30 cellular contexts compared by ENCODE assay signal in genomic region chr1:156809281-156809680, GRCh38. TPM values are rescaled to one million over a fixed set of nuclear protein-coding genes. Genes with fewer than 3 reads are reported as not detected.
DNase-seq lines count a peak whose midpoint lies in the region; ATAC-seq and TF ChIP-seq lines count a peak whose summit lies in the region.
"Had no signal": no experiment of that assay in that cellular context is flagged by ENCODE, and none has a peak within 500 bp of the region (broad histone marks: within the 10 kb centered on the region; RNA-seq: fewer than 3 reads in every experiment).

No MANE protein-coding gene starts in this region.

- H3K9me3 Mint-ChIP-seq in activated CD8-positive, alpha-beta memory T cell treated with anti-CD3 and anti-CD28 coated beads, Interleukin-2, amount 10 ng/mL, durations not matched to agents 7 days and 5 days (ENCODE audit: low read depth): no peaks in the 10 kb centered on the region
- no peaks in the 10 kb centered on the region for H3K9me3 Mint-ChIP-seq in activated naive CD8-positive, alpha-beta T cell treated with anti-CD3 and anti-CD28 coated beads for 36 hours
- no peaks in the 10 kb centered on the region for H3K9me3 Mint-ChIP-seq in HFFc6
- H3K9me3 Mint-ChIP-seq: GM23338, mesothelial cell of epicardium, nephron had no signal

- H4K91ac ChIP-seq in neuronal stem cell (ENCODE audit: low read depth, low read length, poor library complexity): no peak overlapping the region

- H3K9me3 ChIP-seq in neuronal stem cell (replicated peaks in 1 of 2; ENCODE audit: control insufficient read depth in 2 of 2, insufficient read depth in 1 of 2, low read depth in 1 of 2, low read length in 2 of 2): no peaks in the 10 kb centered on the region
- H3K9me3 ChIP-seq: BLaER1, left lung, right lobe of liver had no signal

- no peak for ATAC-seq in activated CD8-positive, alpha-beta memory T cell treated with anti-CD3 and anti-CD28 coated beads, Interleukin-2, amount 10 ng/mL, durations not matched to agents 7 days and 5 days
- ATAC-seq in GM19463 (IDR thresholded peaks at IDR 0.05; ENCODE audit: unreplicated experiment): no peak
- ATAC-seq: GM23338, HepG2, left lung, right lobe of liver had no signal

- no peak for DNase-seq in activated CD8-positive, alpha-beta memory T cell treated with anti-CD3 and anti-CD28 coated beads, Interleukin-2, amount 10 ng/mL, durations not matched to agents 7 days and 5 days
- no peak for DNase-seq in activated CD8-positive, alpha-beta memory T cell treated with anti-CD3 and anti-CD28 coated beads, Interleukin-2, amount 50 U/mL, for 48 hours
- DNase-seq in NCI-H82 (lab: John Stamatoyannopoulos, UW) (peak; percentile 91), neuronal stem cell (ENCODE audit: low spot score) (no peak), ureter (ENCODE audit: low spot score) (no peak), HFFc6 (no peak)
- no peak for DNase-seq in activated naive CD8-positive, alpha-beta T cell treated with anti-CD3 and anti-CD28 coated beads for 36 hours
- DNase-seq: ACHN, activated gamma-delta T cell, Calu3, dermis blood vessel endothelial cell, left lung, NCI-H1048, NCI-H187 treated with DMSO at 0.1 percent for 48 hours, NCI-H226, PC-9, right lobe of liver, SHP77 treated with DMSO at 0.1 percent for 48 hours, substantia nigra had no signal

- H2AK5ac ChIP-seq in neuronal stem cell (ENCODE audit: low read depth, low read length): no peak overlapping the region

- no peak overlapping the region for H3K4me3 Mint-ChIP-seq in activated CD8-positive, alpha-beta memory T cell treated with anti-CD3 and anti-CD28 coated beads, Interleukin-2, amount 10 ng/mL, durations not matched to agents 7 days and 5 days
- no peak overlapping the region for H3K4me3 Mint-ChIP-seq in activated naive CD8-positive, alpha-beta T cell treated with anti-CD3 and anti-CD28 coated beads for 36 hours
- no peak overlapping the region for H3K4me3 Mint-ChIP-seq in HFFc6
- H3K4me3 Mint-ChIP-seq: GM23338, mesothelial cell of epicardium had no signal

- H3K27me3 ChIP-seq in neuronal stem cell (ENCODE audit: control insufficient read depth in 3 of 3, insufficient read depth in 3 of 3, low read depth in 1 of 3, low read length in 3 of 3): peaks cover 0 to 24% (median 19%) of the 10 kb centered on the region in 3 experiments
- H3K27me3 ChIP-seq: BLaER1, right lobe of liver had no signal

- H3K4ac ChIP-seq in neuronal stem cell (ENCODE audit: low read length): no peak overlapping the region

- peak overlapping the region; percentile 56 for H3K9ac ChIP-seq in neuronal stem cell (ENCODE audit: low read depth, low read length, poor library complexity)
- H3K9ac ChIP-seq: BLaER1, parathyroid adenoma had no signal

- no peak overlapping the region for H2BK120ac ChIP-seq in neuronal stem cell (ENCODE audit: low read depth, low read length)

- no peak overlapping the region for H3K4me2 ChIP-seq in neuronal stem cell (ENCODE audit: insufficient read depth, low read length, poor library complexity, severe bottlenecking)
- H3K4me2 ChIP-seq: BLaER1, GM23338, PC-9 had no signal

- WGBS in neuronal stem cell (ENCODE audit: extremely low coverage in 2 of 2, insufficient read length in 2 of 2, insufficient replicate concordance in 1 of 2), 2 donors: no CpG with 5 or more reads among the region's 10 CpGs

- peak overlapping the region; percentile 38 for H3K23ac ChIP-seq in neuronal stem cell (ENCODE audit: low read depth, low read length, poor library complexity)

- H4K8ac ChIP-seq in neuronal stem cell (ENCODE audit: low read depth, low read length): no peak overlapping the region

- no peaks in the 10 kb centered on the region for H3K27me3 Mint-ChIP-seq in activated CD8-positive, alpha-beta memory T cell treated with anti-CD3 and anti-CD28 coated beads, Interleukin-2, amount 10 ng/mL, durations not matched to agents 7 days and 5 days
- no peaks in the 10 kb centered on the region for H3K27me3 Mint-ChIP-seq in activated naive CD8-positive, alpha-beta T cell treated with anti-CD3 and anti-CD28 coated beads for 36 hours
- peaks cover 11% of the 10 kb centered on the region for H3K27me3 Mint-ChIP-seq in HFFc6 (ENCODE audit: insufficient read depth)

- TF ChIP-seq CTCF in HFFc6 (IDR thresholded peaks at IDR 0.05): no peak

- H3K27ac ChIP-seq in neuronal stem cell (replicated peaks; ENCODE audit: low read length): no peak overlapping the region
- H3K27ac ChIP-seq: HL-60, left lung, parathyroid adenoma, PC-9, right lobe of liver, VCaP had no signal

- CTCF ChIA-PET in activated CD8-positive, alpha-beta memory T cell treated with anti-CD3 and anti-CD28 coated beads, Interleukin-2, amount 10 ng/mL, durations not matched to agents 7 days and 5 days (lab: Charles Lee): interaction anchor here (1.0 to 31.5 kb wide), 2 partner anchors 30 to 53 kb away, joined by 3 to 600 read pairs; partner anchors contain the start of genes INSRR and NTRK1

- no peak overlapping the region for H2BK12ac ChIP-seq in neuronal stem cell (ENCODE audit: low read length)

- peak overlapping the region; percentile 21 for H3K18ac ChIP-seq in neuronal stem cell (ENCODE audit: low read length)

- no peaks in the 10 kb centered on the region for H3K79me1 ChIP-seq in neuronal stem cell (ENCODE audit: low read depth, low read length)

- peak overlapping the region; percentile 56 for H2BK15ac ChIP-seq in neuronal stem cell (ENCODE audit: low read length)

- H3K27ac Mint-ChIP-seq in activated CD8-positive, alpha-beta memory T cell treated with anti-CD3 and anti-CD28 coated beads, Interleukin-2, amount 10 ng/mL, durations not matched to agents 7 days and 5 days: peak overlapping the region; percentile 85
- peak overlapping the region; percentile 27 for H3K27ac Mint-ChIP-seq in activated naive CD8-positive, alpha-beta T cell treated with anti-CD3 and anti-CD28 coated beads for 36 hours
- no peak overlapping the region for H3K27ac Mint-ChIP-seq in HFFc6
- H3K27ac Mint-ChIP-seq: GM23338, mesothelial cell of epicardium had no signal

- H3K36me3 Mint-ChIP-seq in activated CD8-positive, alpha-beta memory T cell treated with anti-CD3 and anti-CD28 coated beads, Interleukin-2, amount 10 ng/mL, durations not matched to agents 7 days and 5 days: peaks cover 65% of the 10 kb centered on the region
- peaks cover 66% of the 10 kb centered on the region for H3K36me3 Mint-ChIP-seq in activated naive CD8-positive, alpha-beta T cell treated with anti-CD3 and anti-CD28 coated beads for 36 hours
- H3K36me3 Mint-ChIP-seq in HFFc6 (ENCODE audit: low read depth): no peaks in the 10 kb centered on the region
- H3K36me3 Mint-ChIP-seq: mesothelial cell of epicardium had no signal

- H3K4me3 ChIP-seq in neuronal stem cell (ENCODE audit: low read length in 2 of 2): no peak overlapping the region
- H3K4me3 ChIP-seq: BLaER1, GM23338, left lung, PC-9, right lobe of liver had no signal

- peaks cover 77% of the 10 kb centered on the region for H3K4me1 Mint-ChIP-seq in activated CD8-positive, alpha-beta memory T cell treated with anti-CD3 and anti-CD28 coated beads, Interleukin-2, amount 10 ng/mL, durations not matched to agents 7 days and 5 days
- H3K4me1 Mint-ChIP-seq in activated naive CD8-positive, alpha-beta T cell treated with anti-CD3 and anti-CD28 coated beads for 36 hours: peaks cover 56% of the 10 kb centered on the region
- peaks cover 24% of the 10 kb centered on the region for H3K4me1 Mint-ChIP-seq in HFFc6 (ENCODE audit: low read depth)

- peak overlapping the region; percentile 27 for H2BK5ac ChIP-seq in neuronal stem cell (ENCODE audit: low read length)

- no peak overlapping the region for H2AFZ ChIP-seq in neuronal stem cell (ENCODE audit: low read length)
- H2AFZ ChIP-seq: GM23338, parathyroid adenoma, PC-9 had no signal

- peaks cover 7 to 20% of the 10 kb centered on the region in 2 donors for H3K4me1 ChIP-seq in neuronal stem cell (ENCODE audit: control insufficient read depth in 2 of 2, insufficient read depth in 1 of 2, low read depth in 1 of 2, low read length in 2 of 2)

- no peaks in the 10 kb centered on the region for H3K36me3 ChIP-seq in neuronal stem cell (replicated peaks in 1 of 2; ENCODE audit: control insufficient read depth in 2 of 2, insufficient read depth in 2 of 2, low read length in 2 of 2)
- H3K36me3 ChIP-seq: left lung, right lobe of liver had no signal

- H3K14ac ChIP-seq in neuronal stem cell (ENCODE audit: low read length): no peak overlapping the region

RNA-seq across cellular contexts. Expression of gene SH2D2A, which starts 7.4 kb away (rescaled TPM):
- total RNA-seq in activated CD8-positive, alpha-beta memory T cell treated with anti-CD3 and anti-CD28 coated beads, Interleukin-2, amount 10 ng/mL, durations not matched to agents 7 days and 5 days: 100 to 1,000 TPM; 157 to 205 TPM
- total RNA-seq in activated naive CD8-positive, alpha-beta T cell treated with anti-CD3 and anti-CD28 coated beads for 36 hours: 100 to 1,000 TPM; 186 TPM
- 4.3 TPM for polyA plus RNA-seq in neuronal stem cell (2013, experiment 1 of 2)
- 3.5 TPM for polyA plus RNA-seq in neuronal stem cell (2013, experiment 2 of 2)
- 6.7 TPM for total RNA-seq in ureter
- total RNA-seq in HFFc6 (2021; fragmentation: NEBNext Ultra II Directional; extraction: Animal tissue kit (Norgen Biotek cat#: 25700)): under 1 TPM in 2 of 6 experiments, not detected in 4; 0.09 to 0.17 TPM
- total RNA-seq: dermis blood vessel endothelial cell had no signal

RNA-seq across cellular contexts. Expression of gene PRCC, which starts 41.9 kb away (rescaled TPM):
- 10 to 100 TPM; 68.7 to 99.8 TPM for total RNA-seq in activated CD8-positive, alpha-beta memory T cell treated with anti-CD3 and anti-CD28 coated beads, Interleukin-2, amount 10 ng/mL, durations not matched to agents 7 days and 5 days
- 10 to 100 TPM; 91.8 to 96.0 TPM for total RNA-seq in activated naive CD8-positive, alpha-beta T cell treated with anti-CD3 and anti-CD28 coated beads for 36 hours
- 136 TPM for polyA plus RNA-seq in neuronal stem cell (2013, experiment 1 of 2)
- polyA plus RNA-seq in neuronal stem cell (2013, experiment 2 of 2): 127 TPM
- total RNA-seq in ureter: 70.9 TPM
- 10 to 100 TPM; 67.0 to 79.3 (median 71.5) TPM for total RNA-seq in HFFc6 (2021; fragmentation: NEBNext Ultra II Directional; extraction: Animal tissue kit (Norgen Biotek cat#: 25700))

RNA-seq across cellular contexts. Expression of gene INSRR, which starts 49.6 kb away (rescaled TPM):
- under 1 TPM; 0.09 to 0.19 TPM for total RNA-seq in activated CD8-positive, alpha-beta memory T cell treated with anti-CD3 and anti-CD28 coated beads, Interleukin-2, amount 10 ng/mL, durations not matched to agents 7 days and 5 days
- under 1 TPM; 0.12 to 0.20 TPM for total RNA-seq in activated naive CD8-positive, alpha-beta T cell treated with anti-CD3 and anti-CD28 coated beads for 36 hours
- 0.01 TPM for polyA plus RNA-seq in neuronal stem cell (2013, experiment 1 of 2)
- 0.01 TPM for polyA plus RNA-seq in neuronal stem cell (2013, experiment 2 of 2)
- total RNA-seq in ureter: 0.13 TPM
- total RNA-seq in HFFc6 (2021; fragmentation: NEBNext Ultra II Directional; extraction: Animal tissue kit (Norgen Biotek cat#: 25700)): not detected
- total RNA-seq: activated CD8-positive, alpha-beta memory T cell treated with anti-CD3 and anti-CD28 coated beads for 36 hours; Calu3; dermis blood vessel endothelial cell; endothelial cell of umbilical vein; GM23338; HepG2; left lung; PC-9; right lobe of liver had no signal
- polyA plus RNA-seq: endothelial cell of umbilical vein, GM23338, HepG2 had no signal

RNA-seq across cellular contexts. Expression of gene NTRK1, which starts 51.4 kb away (rescaled TPM):
- 1 to 10 TPM; 2.8 to 8.8 TPM for total RNA-seq in activated CD8-positive, alpha-beta memory T cell treated with anti-CD3 and anti-CD28 coated beads, Interleukin-2, amount 10 ng/mL, durations not matched to agents 7 days and 5 days
- total RNA-seq in activated naive CD8-positive, alpha-beta T cell treated with anti-CD3 and anti-CD28 coated beads for 36 hours: 1 to 10 TPM; 3.4 to 4.0 TPM
- 0.07 TPM for polyA plus RNA-seq in neuronal stem cell (2013, experiment 1 of 2)
- polyA plus RNA-seq in neuronal stem cell (2013, experiment 2 of 2): 0.11 TPM
- total RNA-seq in ureter: 1.7 TPM
- under 1 TPM in 1 of 6 experiments, not detected in 5; 0.10 TPM for total RNA-seq in HFFc6 (2021; fragmentation: NEBNext Ultra II Directional; extraction: Animal tissue kit (Norgen Biotek cat#: 25700))
- total RNA-seq: Calu3, dermis blood vessel endothelial cell, endothelial cell of umbilical vein, HepG2, PC-9, right lobe of liver had no signal
- polyA plus RNA-seq: HepG2 had no signal

RNA-seq across cellular contexts. Expression of gene HDGF, which starts 57.8 kb away (rescaled TPM):
- 100 to 1,000 TPM; 258 to 340 TPM for total RNA-seq in activated CD8-positive, alpha-beta memory T cell treated with anti-CD3 and anti-CD28 coated beads, Interleukin-2, amount 10 ng/mL, durations not matched to agents 7 days and 5 days
- total RNA-seq in activated naive CD8-positive, alpha-beta T cell treated with anti-CD3 and anti-CD28 coated beads for 36 hours: 100 to 1,000 TPM; 271 to 274 TPM
- 450 TPM for polyA plus RNA-seq in neuronal stem cell (2013, experiment 1 of 2)
- polyA plus RNA-seq in neuronal stem cell (2013, experiment 2 of 2): 442 TPM
- 151 TPM for total RNA-seq in ureter
- 100 to 1,000 TPM; 229 to 324 (median 315) TPM for total RNA-seq in HFFc6 (2021; fragmentation: NEBNext Ultra II Directional; extraction: Animal tissue kit (Norgen Biotek cat#: 25700))

Comparison
In these comparisons a context has a peak if more than half of its experiments do, and no peak if none do; other contexts are left out.
1. RNA of gene SH2D2A, which starts 7.4 kb away (total RNA-seq): 157 to 205 TPM in activated CD8-positive, alpha-beta memory T cell treated with anti-CD3 and anti-CD28 coated beads, Interleukin-2, amount 10 ng/mL, durations not matched to agents 7 days and 5 days and 186 TPM in activated naive CD8-positive, alpha-beta T cell treated with anti-CD3 and anti-CD28 coated beads for 36 hours; 6.7 TPM in ureter (single experiment) and 0.09 to 0.17 TPM in HFFc6; every median in the first group is over 10 times any median in the second.